In genomic region chr3:126208618-126209256, GRCh38 we compare ENCODE assay signal across 9 cellular contexts. TPM values are rescaled to one million over a fixed set of nuclear protein-coding genes. Genes with fewer than 3 reads are reported as not detected.
DNase-seq lines count a peak whose midpoint lies in the region; ATAC-seq and TF ChIP-seq lines count a peak whose summit lies in the region.
"Had no signal": no experiment of that assay in that cellular context is flagged by ENCODE, and none has a peak within 500 bp of the region (broad histone marks: within the 10 kb centered on the region; RNA-seq: fewer than 3 reads in every experiment).

No MANE protein-coding gene starts in this region.

- H3K4me3 ChIP-seq in breast epithelium (no peak overlapping the region), spleen (no peak overlapping the region)
- H3K4me3 ChIP-seq in effector memory CD4-positive, alpha-beta T cell (ENCODE audit: insufficient read depth, low read depth, low read length, poor library complexity, severe bottlenecking): no peak overlapping the region

- H3K9me3 ChIP-seq in breast epithelium (no peaks in the 10 kb centered on the region), spleen (no peaks in the 10 kb centered on the region)
- no peaks in the 10 kb centered on the region for H3K9me3 ChIP-seq in effector memory CD4-positive, alpha-beta T cell (ENCODE audit: control insufficient read depth, low read length)

- H3K36me3 ChIP-seq in breast epithelium (no peaks in the 10 kb centered on the region), spleen (no peaks in the 10 kb centered on the region)
- H3K36me3 ChIP-seq in effector memory CD4-positive, alpha-beta T cell (ENCODE audit: control insufficient read depth, insufficient read depth, low read length): no peaks in the 10 kb centered on the region

- no peak for TF ChIP-seq CTCF in breast epithelium (IDR thresholded peaks at IDR 0.05)
- no peak for TF ChIP-seq CTCF in spleen (IDR thresholded peaks at IDR 0.05 in 8 of 11, conservative IDR thresholded peaks at IDR 0.05 in 3 of 11)

- 52 to 69% (median 62%) methylated on average over 11 of the region's 11 CpGs for WGBS in spleen, 5 donors

- TF ChIP-seq POLR2A in breast epithelium (IDR thresholded peaks at IDR 0.05): no peak
- TF ChIP-seq POLR2A in spleen (IDR thresholded peaks at IDR 0.05): no peak

- H3K4me1 ChIP-seq in breast epithelium (no peaks in the 10 kb centered on the region), spleen (peaks cover 0 to 14% (median 10%) of the 10 kb centered on the region in 6 donors)
- H3K4me1 ChIP-seq in effector memory CD4-positive, alpha-beta T cell (ENCODE audit: control insufficient read depth, insufficient read depth, low read length, poor library complexity, severe bottlenecking): no peaks in the 10 kb centered on the region

- H3K27me3 ChIP-seq in breast epithelium: peaks cover 0 to under 1% of the 10 kb centered on the region in 2 donors
- H3K27me3 ChIP-seq in spleen (replicated peaks in 1 of 7): peaks cover 0 to 63% (median 18%) of the 10 kb centered on the region in 7 donors
- H3K27me3 ChIP-seq in effector memory CD4-positive, alpha-beta T cell (replicated peaks; ENCODE audit: control insufficient read depth, insufficient read depth, low read length, poor library complexity, severe bottlenecking): peaks cover 11% of the 10 kb centered on the region

- intact Hi-C loops in breast epithelium (cut with DNase I; ENCODE audit: low total_unique reads): no loop called here
- intact Hi-C loops in spleen (cut with DNase I; ENCODE audit: low total_unique reads): no loop called here

- DNase-seq in DMS153 (lab: John Stamatoyannopoulos, UW): peak; percentile 90
- peak; percentile 50 for DNase-seq in NCI-H2107 (lab: John Stamatoyannopoulos, UW)
- peak; percentile 73 to 82 for DNase-seq in breast epithelium (ENCODE audit: low spot score in 2 of 2)
- peak; percentile 21 to 84 for DNase-seq in lung microvascular endothelial cell (ENCODE audit: low read depth in 2 of 2)
- no peak for DNase-seq in activated T-cell treated with anti-CD3 and anti-CD28 coated beads for 4 hours
- no peak for DNase-seq in spleen
- DNase-seq in effector memory CD4-positive, alpha-beta T cell: no peak
- DNase-seq: activated naive CD8-positive, alpha-beta T cell treated with anti-CD3 and anti-CD28 coated beads, Interleukin-2, amount 10 ng/mL, durations not matched to agents 7 days and 5 days had no signal

- H3K27ac ChIP-seq in breast epithelium (no peak overlapping the region), spleen (no peak overlapping the region)
- H3K27ac ChIP-seq in effector memory CD4-positive, alpha-beta T cell (ENCODE audit: insufficient read depth, low read length, poor library complexity, severe bottlenecking): no peak overlapping the region

- no peak for ATAC-seq in HG02981 (IDR thresholded peaks at IDR 0.05; ENCODE audit: unreplicated experiment)

RNA-seq across cellular contexts. Expression of gene ALDH1L1, which starts 28.4 kb away (rescaled TPM):
- total RNA-seq in breast epithelium: 10 to 100 TPM; 10.8 to 88.3 (median 29.0) TPM
- not detected in 2 replicates for total RNA-seq in lung microvascular endothelial cell
- total RNA-seq in spleen: 1 to 10 TPM in 1 of 7 donors, under 1 TPM in 3, not detected in 3; 0.09 to 1.3 (median 0.38) TPM
- polyA plus RNA-seq in spleen: under 1 TPM; 0.13 to 0.35 (median 0.29) TPM
- total RNA-seq: activated naive CD8-positive, alpha-beta T cell treated with anti-CD3 and anti-CD28 coated beads, Interleukin-2, amount 10 ng/mL, durations not matched to agents 7 days and 5 days had no signal

Comparison
In these comparisons a context has a peak if more than half of its experiments do, and no peak if none do; other contexts are left out.
1. DNase-seq: peak in DMS153 (single experiment), NCI-H2107 (single experiment), breast epithelium (2 of 2) and lung microvascular endothelial cell (2 of 2); none in activated T-cell treated with anti-CD3 and anti-CD28 coated beads for 4 hours (single experiment), spleen (single experiment) and effector memory CD4-positive, alpha-beta T cell (0 of 3).
2. RNA of gene ALDH1L1, which starts 28.4 kb away (total RNA-seq): 10.8 to 88.3 TPM in breast epithelium; 0.09 to 1.3 TPM in spleen and not detected in lung microvascular endothelial cell; every median in the first group is over 4 times any median in the second.